10 cellular contexts compared by ENCODE assay signal in the genomic region with DNA sequence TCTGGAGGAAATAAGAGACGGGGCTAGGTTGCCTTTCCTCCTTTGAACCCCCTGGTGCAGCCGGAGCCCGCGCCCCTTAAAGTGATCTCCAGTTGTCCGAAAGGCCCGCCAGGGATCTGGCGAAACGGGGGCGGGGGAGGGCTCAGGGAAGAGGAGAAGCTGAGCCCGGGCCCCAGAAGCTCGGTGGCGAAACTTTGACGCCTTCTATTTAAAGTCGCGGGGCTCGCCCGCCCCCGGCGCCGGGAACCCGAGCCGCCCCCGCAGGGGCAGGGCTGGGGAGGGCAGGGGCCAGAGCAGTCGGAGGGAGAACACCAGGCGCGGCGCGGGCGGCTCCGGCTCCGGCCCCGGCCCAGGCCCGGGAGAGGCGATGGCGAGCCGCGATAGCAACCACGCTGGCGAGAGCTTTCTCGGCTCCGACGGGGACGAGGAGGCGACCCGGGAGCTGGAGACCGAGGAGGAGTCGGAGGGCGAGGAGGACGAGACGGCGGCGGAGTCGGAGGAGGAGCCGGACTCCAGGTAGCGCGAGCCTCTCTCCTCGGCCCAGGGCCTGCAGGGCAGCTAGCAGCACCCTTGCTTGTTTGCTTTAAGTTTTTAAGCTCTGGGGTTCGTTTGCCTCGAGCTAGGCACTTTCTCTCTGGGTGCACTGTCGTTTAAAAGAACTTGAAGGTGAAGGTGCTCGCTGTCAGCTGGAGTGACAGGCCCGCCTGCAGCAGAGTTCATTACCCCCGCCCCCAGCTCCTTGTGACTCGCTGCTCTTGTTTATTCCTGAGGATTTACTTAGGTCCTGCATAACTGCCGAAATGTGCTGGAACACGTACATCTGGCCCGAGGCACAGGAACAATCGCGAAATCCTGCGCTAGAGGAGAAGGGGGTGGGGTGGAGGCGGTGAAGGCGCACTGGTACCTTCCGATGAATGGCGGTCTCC. TPM values are rescaled to one million over a fixed set of nuclear protein-coding genes. Genes with fewer than 3 reads are reported as not detected.
DNase-seq lines count a peak whose midpoint lies in the region; ATAC-seq, FAIRE-seq and TF ChIP-seq lines count a peak whose summit lies in the region.
"Had no signal": no experiment of that assay in that cellular context is flagged by ENCODE, and none has a peak within 500 bp of the region (broad histone marks: within the 10 kb centered on the region; RNA-seq: fewer than 3 reads in every experiment).

A gene (plus strand): TSS at position 296 of the 926 bp plus-strand sequence. CDS start 72 bp downstream, at position 368.

- H3K4me2 ChIP-seq in astrocyte (ENCODE audit: low read length) (peak within 1 kb of the TSS; percentile 84), osteoblast (ENCODE audit: insufficient read depth, low read length) (peak within 1 kb of the TSS; percentile 79)

- peaks cover 14% of the 10 kb centered on the region for H3K36me3 Mint-ChIP-seq in astrocyte (ENCODE audit: low read depth, unreplicated experiment)

- intact Hi-C loops in heart left ventricle (cut with DNase I), result loop anchor here in 6 of 10 donors (5.0 to 10.0 kb wide), 7 partner anchors 37 to 167 kb away; a partner anchor contains a TSS
- intact Hi-C loops in posterior vena cava (cut with DNase I), result loop anchor here in 1 of 2 donors (5.0 kb wide), 1 partner anchor 717 kb away; a partner anchor contains a TSS

- WGBS in heart left ventricle, 4 donors, result 14 to 26% (median 22%) methylated on average over 51 to 74 of the region's 74 CpGs

- no peaks in the 10 kb centered on the region for H3K27me3 Mint-ChIP-seq in astrocyte (ENCODE audit: low read depth, unreplicated experiment)

- H3K4me3 ChIP-seq in astrocyte (ENCODE audit: insufficient read depth, low read depth, low read length) (peak within 1 kb of the TSS; percentile 52), heart left ventricle (peak within 1 kb of the TSS; percentile 40 to 76 (median 64)), osteoblast (ENCODE audit: insufficient read depth, low read length) (peak within 1 kb of the TSS; percentile 72)

- no peaks in the 10 kb centered on the region for H3K27me3 ChIP-seq in astrocyte (ENCODE audit: insufficient read depth, low read length)
- H3K27me3 ChIP-seq in heart left ventricle, result no peaks in the 10 kb centered on the region
- H3K27me3 ChIP-seq in osteoblast (ENCODE audit: insufficient read depth, low read length), result no peaks in the 10 kb centered on the region

- peaks cover 3% of the 10 kb centered on the region for H3K9me3 Mint-ChIP-seq in astrocyte (ENCODE audit: unreplicated experiment)

- H3K4me1 Mint-ChIP-seq in astrocyte (ENCODE audit: low read depth, unreplicated experiment), result peaks cover 7% of the 10 kb centered on the region

- peak within 1 kb of the TSS; percentile 75 for H3K4me3 Mint-ChIP-seq in astrocyte (ENCODE audit: unreplicated experiment)

- peaks cover 10% of the 10 kb centered on the region for H3K4me1 ChIP-seq in astrocyte (ENCODE audit: insufficient read depth, low read length)
- H3K4me1 ChIP-seq in heart left ventricle, result peaks cover 0 to 12% (median 4%) of the 10 kb centered on the region in 12 donors
- peaks cover 3% of the 10 kb centered on the region for H3K4me1 ChIP-seq in osteoblast (ENCODE audit: insufficient read depth, low read length)

- H3K9me3 ChIP-seq in astrocyte (ENCODE audit: insufficient read depth, low read depth, low read length), result no peaks in the 10 kb centered on the region
- no peaks in the 10 kb centered on the region for H3K9me3 ChIP-seq in heart left ventricle
- no peaks in the 10 kb centered on the region for H3K9me3 ChIP-seq in osteoblast (ENCODE audit: low read depth, low read length)

- H2AFZ ChIP-seq in astrocyte (ENCODE audit: low read depth, low read length), result peak within 1 kb of the TSS; percentile 61
- peak within 1 kb of the TSS; percentile 73 for H2AFZ ChIP-seq in osteoblast (ENCODE audit: low read length)

- TF ChIP-seq POLR2A in heart left ventricle (IDR thresholded peaks at IDR 0.05), result peak; percentile 54 to 88

- H3K27ac ChIP-seq in astrocyte (ENCODE audit: low read depth, low read length) (no peak within 1 kb of the TSS), heart left ventricle (peak within 1 kb of the TSS; percentile 84 to 99 (median 94)), osteoblast (ENCODE audit: low read depth, low read length) (no peak within 1 kb of the TSS)

- ATAC-seq in heart left ventricle (peak; percentile 41 to 83 (median 70)), GM18868 (IDR thresholded peaks at IDR 0.05; ENCODE audit: unreplicated experiment) (no peak)

- H3K27ac Mint-ChIP-seq in astrocyte (ENCODE audit: unreplicated experiment), result peak within 1 kb of the TSS; percentile 12

- no peaks in the 10 kb centered on the region for H3K36me3 ChIP-seq in astrocyte (ENCODE audit: insufficient read depth, low read length)
- peaks cover 0 to 30% (median 20%) of the 10 kb centered on the region in 9 donors for H3K36me3 ChIP-seq in heart left ventricle
- H3K36me3 ChIP-seq in osteoblast (ENCODE audit: insufficient read depth, low read length), result no peaks in the 10 kb centered on the region

- TF ChIP-seq CTCF in astrocyte (IDR thresholded peaks at IDR 0.05; ENCODE audit: insufficient read depth, low read depth, low read length), result no peak
- no peak for TF ChIP-seq CTCF in heart left ventricle (IDR thresholded peaks at IDR 0.05)
- no peak for TF ChIP-seq CTCF in osteoblast (IDR thresholded peaks at IDR 0.05; ENCODE audit: extremely low read depth, low read depth, low read length)

- peak; percentile 61 for DNase-seq in AG20443 (ENCODE audit: low spot score)
- DNase-seq in astrocyte (ENCODE audit: low read depth), result no peak
- DNase-seq in heart left ventricle, result peak; percentile 60 to 84 (median 69)
- peak; percentile 73 for DNase-seq in osteoblast (ENCODE audit: insufficient read length, low spot score, missing footprints)
- no peak for DNase-seq in posterior vena cava (ENCODE audit: low spot score)
- no peak for DNase-seq in activated CD4-positive, CD25-positive, alpha-beta regulatory T cell (lab: John Stamatoyannopoulos, UW)
- no peak for DNase-seq in D341Med (ENCODE audit: low spot score)
- DNase-seq: activated naive CD4-positive, alpha-beta T cell treated with anti-CD3 and anti-CD28 coated beads, Interleukin-2, amount 50 U/mL, for 16 hours; HCEC 1CT had no signal

- H4K20me1 ChIP-seq in astrocyte (ENCODE audit: insufficient read depth, low read length) (no peaks in the 10 kb centered on the region), osteoblast (ENCODE audit: insufficient read depth, low read length) (no peaks in the 10 kb centered on the region)

- peak within 1 kb of the TSS; percentile 55 for H3K9ac ChIP-seq in astrocyte (ENCODE audit: low read length)

- H3K79me2 ChIP-seq in astrocyte (ENCODE audit: insufficient read depth, low read length), result no peaks in the 10 kb centered on the region
- H3K79me2 ChIP-seq in osteoblast (ENCODE audit: insufficient read depth, low read length), result no peaks in the 10 kb centered on the region

- no peak for FAIRE-seq in astrocyte (lab: Jason Lieb, UNC)

RNA-seq across cellular contexts. Expression of the gene that starts here (rescaled TPM):
- total RNA-seq in astrocyte (1.2 and 1.5 TPM in 2 replicates), heart left ventricle (1,000 to 10,000 TPM in 5 of 9 donors, 100 to 1,000 TPM in 4; 760 to 2,421 (median 1,003) TPM), osteoblast (2.1 and 2.2 TPM in 2 replicates), posterior vena cava (1 to 10 TPM; 2.6 to 3.5 TPM)
- polyA plus RNA-seq in heart left ventricle, result 100 to 1,000 TPM; 279 to 425 TPM

Comparison
In these comparisons a context has a peak if more than half of its experiments do, and no peak if none do; other contexts are left out.
1. RNA of the gene that starts here (total RNA-seq): 760 to 2,421 TPM in heart left ventricle; 2.6 to 3.5 TPM in posterior vena cava, 2.1 to 2.2 TPM in osteoblast and 1.2 to 1.5 TPM in astrocyte; every median in the first group is over 100 times any median in the second.
2. DNase-seq: peak in AG20443 (single experiment), heart left ventricle (5 of 5) and osteoblast (single experiment); none in astrocyte (single experiment), posterior vena cava (single experiment), activated CD4-positive, CD25-positive, alpha-beta regulatory T cell (0 of 4) and D341Med (single experiment).
3. H3K27ac ChIP-seq: peak in heart left ventricle (12 of 12); none in astrocyte (single experiment) and osteoblast (single experiment).
4. Peak in every context shown above with its lines, with median percentiles within 50 percentile points of each other: H3K4me3 ChIP-seq.